ENCODE assay signal across 24 cellular contexts in the genomic region with DNA sequence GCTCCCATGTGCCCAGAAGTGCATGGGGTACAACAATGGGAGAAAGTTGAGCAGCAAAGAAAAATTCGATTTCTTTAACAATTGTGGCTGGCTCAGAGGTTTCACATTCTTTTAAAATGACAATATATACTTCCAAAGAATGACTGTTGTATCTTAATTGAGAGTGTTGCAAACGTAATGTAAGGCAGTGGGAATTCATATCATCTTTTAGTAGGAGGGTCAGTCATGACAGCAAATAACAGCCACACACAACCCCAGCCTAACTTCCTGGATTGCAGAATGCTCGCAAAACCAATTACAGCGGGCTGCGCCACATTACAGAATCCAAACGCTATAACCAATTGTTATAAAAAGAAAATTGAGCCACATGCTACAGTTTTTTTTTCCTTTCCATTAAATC.
DNase-seq lines count a peak whose midpoint lies in the region; ATAC-seq, FAIRE-seq and TF ChIP-seq lines count a peak whose summit lies in the region.
"Had no signal": no experiment of that assay in that cellular context is flagged by ENCODE, and none has a peak within 500 bp of the region (broad histone marks: within the 10 kb centered on the region; RNA-seq: fewer than 3 reads in every experiment).

No MANE protein-coding gene starts in this region.

- BruUV-seq in K562 (replicated peaks; lab: Mats Ljungman, UMichigan): no TSS peak

- H3K79me2 ChIP-seq in K562 (ENCODE audit: control insufficient read depth, insufficient read depth, low read length): no peaks in the 10 kb centered on the region

- in situ Hi-C loops in K562 (cut with MboI): no loop called here

- DNase-seq in AG10803 (ENCODE audit: low read depth) (peak; percentile 80), GM03348 (ENCODE audit: low spot score) (peak; percentile 20), K562 (ENCODE audit: extremely low read depth in 1 of 4, low spot score in 3 of 4) (no peak), fibroblast of peridontal ligament (ENCODE audit: extremely low read depth) (peak; percentile 5)
- DNase-seq in stimulated activated naive CD8-positive, alpha-beta T cell treated with anti-CD3 and anti-CD28 coated beads, Interleukin-15, Interleukin-2, amounts not matched to agents 100 U/mL and 50 U/mL, for 24 hours: no peak
- no peak for DNase-seq in activated naive CD4-positive, alpha-beta T cell treated with anti-CD3 and anti-CD28 coated beads, Interleukin-2, amount 50 U/mL, for 16 hours
- DNase-seq: Caco-2; CD4-positive, alpha-beta memory T cell; DND-41; GDM1; Karpas-422; NCI-H1694; NCI-H2081; NCI-H2171; NCI-H345; NCI-H524 treated with DMSO at 0.1 percent for 48 hours; OCI-M1 had no signal

- TF ChIP-seq RAD21 in K562 (CRISPR knock-in tag; conservative IDR thresholded peaks at IDR 0.05 in 1 of 2, IDR thresholded peaks at IDR 0.05 in 1 of 2): no peak

- 9% methylated on average over 6 of the region's 6 CpGs for WGBS in K562 (ENCODE audit: insufficient coverage, low coverage, missing lambda C conversion rate)

- POLR2A ChIA-PET in K562 (lab: Yijun Ruan, JAX): interaction anchor here (1.2 kb wide), 1 partner anchor 10 kb away, joined by 5 read pairs; no protein-coding TSS in a partner anchor

- no peak for FAIRE-seq in K562 (lab: Jason Lieb, UNC)
- FAIRE-seq: A549, RCC 7860 had no signal

- TF ChIP-seq POLR2A in K562 (conservative IDR thresholded peaks at IDR 0.05): no peak

- no peaks in the 10 kb centered on the region for H3K9me1 ChIP-seq in K562 (ENCODE audit: control insufficient read depth, insufficient read depth, low read length)

- no peaks in the 10 kb centered on the region for H3K9me3 ChIP-seq in K562 (replicated peaks; ENCODE audit: control insufficient read depth, insufficient read depth, low read depth, low read length)
- H3K9me3 ChIP-seq: A549; BLaER1 treated with 17β-estradiol and CSF1 and Interleukin-3, amounts not matched to agents 10 nM and 100 nM; Caco-2; HAP-1; SJSA1 had no signal

- H4K20me1 ChIP-seq in K562 (replicated peaks; ENCODE audit: control insufficient read depth, insufficient read depth, low read length): no peaks in the 10 kb centered on the region
- H4K20me1 ChIP-seq: BLaER1 treated with 17β-estradiol and CSF1 and Interleukin-3, amounts not matched to agents 10 nM and 100 nM had no signal

- no peaks in the 10 kb centered on the region for H3K36me3 ChIP-seq in K562 (ENCODE audit: control insufficient read depth, insufficient read depth, low read length)
- H3K36me3 ChIP-seq: BLaER1 treated with 17β-estradiol and CSF1 and Interleukin-3, amounts not matched to agents 10 nM and 100 nM; HAP-1; SJSA1 had no signal

- 0 out of 2 replicates have a peak overlapping the region, but pooled peaks have one; percentile 58 for H2AFZ ChIP-seq in K562 (ENCODE audit: low read depth, low read length)

- intact Hi-C loops in K562 (cut with micrococcal nuclease): no loop called here

- CTCF ChIA-PET in K562 (lab: Yijun Ruan, JAX; ENCODE audit: low intra/inter-chr PET ratio): no interaction called here

- H3K4me1 ChIP-seq in K562 (replicated peaks in 1 of 2; ENCODE audit: control insufficient read depth in 2 of 2, insufficient read depth in 2 of 2, low read length in 2 of 2): no peaks in the 10 kb centered on the region
- H3K4me1 ChIP-seq: Caco-2, SJSA1 had no signal

- H3K4me2 ChIP-seq in K562 (ENCODE audit: insufficient read depth, low read length): no peak overlapping the region
- H3K4me2 ChIP-seq: A549; BLaER1 treated with 17β-estradiol and CSF1 and Interleukin-3, amounts not matched to agents 10 nM and 100 nM had no signal

- TF ChIP-seq EP300 in K562 (IDR thresholded peaks at IDR 0.05; ENCODE audit: low read length): no peak

- no peak overlapping the region for H3K9ac ChIP-seq in K562 (ENCODE audit: insufficient read depth in 1 of 2, low read depth in 2 of 2, low read length in 2 of 2)
- H3K9ac ChIP-seq: BLaER1 treated with 17β-estradiol and CSF1 and Interleukin-3, amounts not matched to agents 10 nM and 100 nM had no signal

- ATAC-seq in K562 (no peak), HG03045 (IDR thresholded peaks at IDR 0.05; ENCODE audit: unreplicated experiment) (no peak), GM21367 (IDR thresholded peaks at IDR 0.05; ENCODE audit: unreplicated experiment) (no peak)
- no peak for ATAC-seq in stimulated activated naive CD8-positive, alpha-beta T cell treated with anti-CD3 and anti-CD28 coated beads, Interleukin-15, Interleukin-2, amounts not matched to agents 100 U/mL and 50 U/mL, for 24 hours
- ATAC-seq: A549 had no signal

- H3K4me3 ChIP-seq in AG10803 (ENCODE audit: low read length) (peak overlapping the region; percentile 54), K562 (no peak overlapping the region)
- H3K4me3 ChIP-seq: A549; BLaER1 treated with 17β-estradiol and CSF1 and Interleukin-3, amounts not matched to agents 10 nM and 100 nM; HAP-1; SJSA1 had no signal

- TF ChIP-seq CTCF in AG10803 (conservative IDR thresholded peaks at IDR 0.05; ENCODE audit: low read length) (no peak), K562 (IDR thresholded peaks at IDR 0.05 in 2 of 3, conservative IDR thresholded peaks at IDR 0.05 in 1 of 3; ENCODE audit: insufficient read depth in 2 of 3, low read depth in 1 of 3, low read length in 3 of 3) (no peak)

- peaks cover 0 to 6% of the 10 kb centered on the region in 2 experiments; a peak in 3 of 5 replicates for H3K27me3 ChIP-seq in K562 (ENCODE audit: control insufficient read depth in 2 of 2, insufficient read depth in 2 of 2, low read length in 2 of 2)
- H3K27me3 ChIP-seq: BLaER1 treated with 17β-estradiol and CSF1 and Interleukin-3, amounts not matched to agents 10 nM and 100 nM; SJSA1 had no signal

- H3K27ac ChIP-seq in K562 (ENCODE audit: extremely low read depth, low read depth, low read length): no peak overlapping the region
- H3K27ac ChIP-seq: A549; BLaER1 treated with 17β-estradiol and CSF1 and Interleukin-3, amounts not matched to agents 10 nM and 100 nM; SJSA1 had no signal

TF ChIP-seq in K562, 482 proteins besides CTCF, POLR2A, EP300 and RAD21 (continues in another document):
- no peak for TF ChIP-seq PHTF2 (CRISPR knock-in tag; IDR thresholded peaks at IDR 0.05)
- TF ChIP-seq, protein P1, sequence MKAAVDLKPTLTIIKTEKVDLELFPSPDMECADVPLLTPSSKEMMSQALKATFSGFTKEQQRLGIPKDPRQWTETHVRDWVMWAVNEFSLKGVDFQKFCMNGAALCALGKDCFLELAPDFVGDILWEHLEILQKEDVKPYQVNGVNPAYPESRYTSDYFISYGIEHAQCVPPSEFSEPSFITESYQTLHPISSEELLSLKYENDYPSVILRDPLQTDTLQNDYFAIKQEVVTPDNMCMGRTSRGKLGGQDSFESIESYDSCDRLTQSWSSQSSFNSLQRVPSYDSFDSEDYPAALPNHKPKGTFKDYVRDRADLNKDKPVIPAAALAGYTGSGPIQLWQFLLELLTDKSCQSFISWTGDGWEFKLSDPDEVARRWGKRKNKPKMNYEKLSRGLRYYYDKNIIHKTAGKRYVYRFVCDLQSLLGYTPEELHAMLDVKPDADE (conservative IDR thresholded peaks at IDR 0.05; ENCODE audit: control insufficient read depth, low read depth, low read length): no peak
- no peak for TF ChIP-seq JUNB (CRISPR knock-in tag; conservative IDR thresholded peaks at IDR 0.05)
- TF ChIP-seq ARHGAP35 (IDR thresholded peaks at IDR 0.05; ENCODE audit: partially characterized antibody): no peak
- no peak for TF ChIP-seq GABPA (tag; conservative IDR thresholded peaks at IDR 0.05; ENCODE audit: low read depth)
- TF ChIP-seq, protein P2, sequence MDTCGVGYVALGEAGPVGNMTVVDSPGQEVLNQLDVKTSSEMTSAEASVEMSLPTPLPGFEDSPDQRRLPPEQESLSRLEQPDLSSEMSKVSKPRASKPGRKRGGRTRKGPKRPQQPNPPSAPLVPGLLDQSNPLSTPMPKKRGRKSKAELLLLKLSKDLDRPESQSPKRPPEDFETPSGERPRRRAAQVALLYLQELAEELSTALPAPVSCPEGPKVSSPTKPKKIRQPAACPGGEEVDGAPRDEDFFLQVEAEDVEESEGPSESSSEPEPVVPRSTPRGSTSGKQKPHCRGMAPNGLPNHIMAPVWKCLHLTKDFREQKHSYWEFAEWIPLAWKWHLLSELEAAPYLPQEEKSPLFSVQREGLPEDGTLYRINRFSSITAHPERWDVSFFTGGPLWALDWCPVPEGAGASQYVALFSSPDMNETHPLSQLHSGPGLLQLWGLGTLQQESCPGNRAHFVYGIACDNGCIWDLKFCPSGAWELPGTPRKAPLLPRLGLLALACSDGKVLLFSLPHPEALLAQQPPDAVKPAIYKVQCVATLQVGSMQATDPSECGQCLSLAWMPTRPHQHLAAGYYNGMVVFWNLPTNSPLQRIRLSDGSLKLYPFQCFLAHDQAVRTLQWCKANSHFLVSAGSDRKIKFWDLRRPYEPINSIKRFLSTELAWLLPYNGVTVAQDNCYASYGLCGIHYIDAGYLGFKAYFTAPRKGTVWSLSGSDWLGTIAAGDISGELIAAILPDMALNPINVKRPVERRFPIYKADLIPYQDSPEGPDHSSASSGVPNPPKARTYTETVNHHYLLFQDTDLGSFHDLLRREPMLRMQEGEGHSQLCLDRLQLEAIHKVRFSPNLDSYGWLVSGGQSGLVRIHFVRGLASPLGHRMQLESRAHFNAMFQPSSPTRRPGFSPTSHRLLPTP (IDR thresholded peaks at IDR 0.05; ENCODE audit: borderline replicate concordance, extremely low read depth, insufficient read length): no peak
- no peak for TF ChIP-seq ZNF780A (CRISPR knock-in tag; IDR thresholded peaks at IDR 0.05)
- TF ChIP-seq PURB (CRISPR knock-in tag; IDR thresholded peaks at IDR 0.05; ENCODE audit: low read depth): no peak
- TF ChIP-seq RBM39 (optimal IDR thresholded peaks at IDR 0.05; ENCODE audit: low read depth, low read length): no peak
- TF ChIP-seq FOS (IDR thresholded peaks at IDR 0.05; ENCODE audit: extremely low read depth, insufficient read length): no peak
- TF ChIP-seq STAT6 (CRISPR knock-in tag; IDR thresholded peaks at IDR 0.05): no peak

Comparison
In these comparisons a context has a peak if more than half of its experiments do, and no peak if none do; other contexts are left out.
1. DNase-seq: peak in AG10803 (single experiment), GM03348 (single experiment) and fibroblast of peridontal ligament (single experiment); none in K562 (0 of 4), stimulated activated naive CD8-positive, alpha-beta T cell treated with anti-CD3 and anti-CD28 coated beads, Interleukin-15, Interleukin-2, amounts not matched to agents 100 U/mL and 50 U/mL, for 24 hours (single experiment) and activated naive CD4-positive, alpha-beta T cell treated with anti-CD3 and anti-CD28 coated beads, Interleukin-2, amount 50 U/mL, for 16 hours (single experiment).